Comparison of ENCODE assay signal across 9 cellular contexts in genomic region chr1:234919061-234919755, GRCh38.
A peak's percentile ranks its signal among the peaks of the same experiment; 100 is the strongest.
DNase-seq lines count a peak whose midpoint lies in the region; ATAC-seq and TF ChIP-seq lines count a peak whose summit lies in the region.
"Had no signal": no experiment of that assay in that cellular context is flagged by ENCODE, and none has a peak within 500 bp of the region (broad histone marks: within the 10 kb centered on the region; RNA-seq: fewer than 3 reads in every experiment).

No MANE protein-coding gene starts in this region.

- H4K20me1 ChIP-seq in hepatocyte (ENCODE audit: insufficient read depth, poor library complexity, severe bottlenecking), result no peaks in the 10 kb centered on the region

- H3K18ac ChIP-seq in trophoblast cell (ENCODE audit: low read length), result no peak overlapping the region

- H3K9ac ChIP-seq in trophoblast cell (ENCODE audit: low read length), result no peak overlapping the region

- peak overlapping the region; percentile 56 for H2BK12ac ChIP-seq in trophoblast cell (ENCODE audit: low read length)

- H2AFZ ChIP-seq in ACC112 (ENCODE audit: low read length, unreplicated experiment) (peak overlapping the region; percentile 91), hepatocyte (no peak overlapping the region), trophoblast cell (ENCODE audit: insufficient read depth, low read length, poor library complexity) (peak overlapping the region; percentile 23)

- H4K91ac ChIP-seq in trophoblast cell (ENCODE audit: low read depth, low read length), result peak overlapping the region; percentile 26

- 84 to 88% methylated on average over 14 of the region's 14 CpGs for WGBS in body of pancreas, 2 donors
- WGBS in hepatocyte (ENCODE audit: low lambda C conversion rate, missing lambda C conversion rate), result 88% methylated on average over 14 of the region's 14 CpGs
- WGBS in trophoblast cell (ENCODE audit: extremely low coverage, insufficient coverage, insufficient read length), result no CpG with 5 or more reads among the region's 14 CpGs

- TF ChIP-seq CTCF in body of pancreas (IDR thresholded peaks at IDR 0.05) (no peak), hepatocyte (IDR thresholded peaks at IDR 0.05; ENCODE audit: poor library complexity) (no peak)

- H3K4me3 ChIP-seq in ACC112 (ENCODE audit: low read depth, low read length), result no peak overlapping the region
- H3K4me3 ChIP-seq in body of pancreas, result no peak overlapping the region
- H3K4me3 ChIP-seq in hepatocyte, result no peak overlapping the region
- H3K4me3 ChIP-seq in trophoblast cell (ENCODE audit: low read depth, low read length), result no peak overlapping the region

- H3K4ac ChIP-seq in trophoblast cell (ENCODE audit: low read depth, low read length), result no peak overlapping the region

- H3K23ac ChIP-seq in trophoblast cell (ENCODE audit: low read length), result no peak overlapping the region

- H3K27me3 ChIP-seq in ACC112 (ENCODE audit: insufficient read depth, low read length), result no peaks in the 10 kb centered on the region
- no peaks in the 10 kb centered on the region for H3K27me3 ChIP-seq in body of pancreas
- no peaks in the 10 kb centered on the region for H3K27me3 ChIP-seq in hepatocyte
- H3K27me3 ChIP-seq in trophoblast cell (ENCODE audit: insufficient read depth, low read length), result no peaks in the 10 kb centered on the region

- H3K9me3 ChIP-seq in body of pancreas, result no peaks in the 10 kb centered on the region
- H3K9me3 ChIP-seq in hepatocyte (ENCODE audit: low read depth), result no peaks in the 10 kb centered on the region
- H3K9me3 ChIP-seq in trophoblast cell (ENCODE audit: insufficient read depth, low read depth, low read length), result peaks cover 2% of the 10 kb centered on the region

- no peaks in the 10 kb centered on the region for H3K9me2 ChIP-seq in hepatocyte (replicated peaks; ENCODE audit: insufficient read depth)

- H3K14ac ChIP-seq in trophoblast cell (ENCODE audit: low read length), result peak overlapping the region; percentile 26

- no peak overlapping the region for H4K12ac ChIP-seq in trophoblast cell (ENCODE audit: low read depth, low read length)

- H4K8ac ChIP-seq in trophoblast cell (ENCODE audit: low read depth, low read length), result peak overlapping the region; percentile 10

- peak overlapping the region; percentile 24 for H2BK5ac ChIP-seq in trophoblast cell (ENCODE audit: low read depth, low read length, poor library complexity)

- H3K79me2 ChIP-seq in ACC112 (ENCODE audit: control insufficient read depth, insufficient read depth, low read length, unreplicated experiment) (no peaks in the 10 kb centered on the region), hepatocyte (no peaks in the 10 kb centered on the region), trophoblast cell (ENCODE audit: control insufficient read depth, insufficient read depth, low read length, poor library complexity) (no peaks in the 10 kb centered on the region)

- H3K79me1 ChIP-seq in trophoblast cell (ENCODE audit: low read length), result peaks cover 6% of the 10 kb centered on the region

- H3K27ac ChIP-seq in ACC112 (ENCODE audit: low read depth, low read length) (no peak overlapping the region), body of pancreas (peak overlapping the region; percentile 33 to 82 (median 78)), hepatocyte (peak overlapping the region; percentile 73), trophoblast cell (ENCODE audit: low read depth, low read length) (no peak overlapping the region)

- peak overlapping the region; percentile 16 for H2BK120ac ChIP-seq in trophoblast cell (ENCODE audit: insufficient read depth, low read length, poor library complexity)

- intact Hi-C loops in body of pancreas (cut with DNase I), result no loop called here

- peak overlapping the region; percentile 26 for H2AK5ac ChIP-seq in trophoblast cell (ENCODE audit: low read length)

- no peak for ATAC-seq in body of pancreas

- H3K4me2 ChIP-seq in hepatocyte, result no peak overlapping the region
- no peak overlapping the region for H3K4me2 ChIP-seq in trophoblast cell (ENCODE audit: low read length)

- no peak for TF ChIP-seq POLR2A in body of pancreas (IDR thresholded peaks at IDR 0.05)
- TF ChIP-seq POLR2A in erythroblast (IDR thresholded peaks at IDR 0.05; ENCODE audit: low read length), result no peak

- DNase-seq in body of pancreas, result peak in 2 of 4 donors; percentile 28 to 37
- no peak for DNase-seq in hepatocyte (ENCODE audit: low spot score)
- DNase-seq in trophoblast cell, result no peak
- no peak for DNase-seq in islet precursor cell
- no peak for DNase-seq in NCI-H2081 (lab: John Stamatoyannopoulos, UW)
- DNase-seq in erythroblast (lab: John Stamatoyannopoulos, UW), result no peak
- DNase-seq in NCI-H345 treated with DMSO at 0.1 percent for 48 hours (lab: John Stamatoyannopoulos, UW; ENCODE audit: unreplicated experiment), result no peak
- DNase-seq: activated naive CD4-positive, alpha-beta T cell treated with anti-CD3 and anti-CD28 coated beads for 36 hours had no signal

- H3K4me1 ChIP-seq in ACC112 (ENCODE audit: control insufficient read depth, insufficient read depth, low read length, unreplicated experiment), result peaks cover 26% of the 10 kb centered on the region
- H3K4me1 ChIP-seq in body of pancreas, result peaks cover 64% of the 10 kb centered on the region
- H3K4me1 ChIP-seq in hepatocyte (ENCODE audit: insufficient read depth), result peaks cover 25% of the 10 kb centered on the region
- H3K4me1 ChIP-seq in trophoblast cell (ENCODE audit: control insufficient read depth in 1 of 2, insufficient read depth in 2 of 2, low read length in 2 of 2), result peaks cover 11 to 29% of the 10 kb centered on the region in 2 experiments

- H3K36me3 ChIP-seq in ACC112 (ENCODE audit: insufficient read depth, low read length), result no peaks in the 10 kb centered on the region
- no peaks in the 10 kb centered on the region for H3K36me3 ChIP-seq in body of pancreas (replicated peaks in 1 of 2; ENCODE audit: insufficient read depth in 1 of 2, low read depth in 2 of 2)
- no peaks in the 10 kb centered on the region for H3K36me3 ChIP-seq in hepatocyte (replicated peaks; ENCODE audit: insufficient read depth, low read depth)
- H3K36me3 ChIP-seq in trophoblast cell (ENCODE audit: control insufficient read depth in 1 of 2, insufficient read depth in 2 of 2, low read length in 2 of 2), result no peaks in the 10 kb centered on the region

Comparison
In these comparisons a context has a peak if more than half of its experiments do, and no peak if none do; other contexts are left out.
1. H3K27ac ChIP-seq: peak in body of pancreas (4 of 4) and hepatocyte (single experiment); none in ACC112 (single experiment) and trophoblast cell (single experiment).